ENCODE assay signal across 8 cellular contexts in the genomic region with DNA sequence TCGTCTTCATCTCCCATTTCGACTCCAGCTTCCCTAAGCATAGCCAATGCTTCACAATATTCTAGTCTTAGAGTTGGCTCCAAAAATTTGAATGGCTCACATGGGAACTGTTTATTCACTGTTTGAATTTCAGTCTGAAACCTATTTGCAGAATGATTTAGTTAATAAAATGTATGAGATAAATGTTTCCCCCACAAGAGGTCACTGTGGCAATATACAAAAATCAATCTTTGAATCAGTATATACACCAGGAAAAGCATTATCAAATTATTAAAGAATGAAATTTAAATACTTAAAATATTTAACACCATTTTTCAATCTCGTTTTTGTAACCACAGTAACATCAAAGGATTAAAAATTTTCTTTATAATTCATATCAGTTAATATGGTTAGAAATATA. TPM values are rescaled to one million over a fixed set of nuclear protein-coding genes. Genes with fewer than 3 reads are reported as not detected.
DNase-seq lines count a peak whose midpoint lies in the region; ATAC-seq, FAIRE-seq and TF ChIP-seq lines count a peak whose summit lies in the region.

No MANE protein-coding gene starts in this region.

- no peaks in the 10 kb centered on the region for H4K20me1 ChIP-seq in OCI-LY3 (ENCODE audit: insufficient read depth, low read length)

- H3K79me2 ChIP-seq in OCI-LY3 (ENCODE audit: low read length) = no peaks in the 10 kb centered on the region

- H3K4me1 ChIP-seq in OCI-LY3 (ENCODE audit: low read length) (no peaks in the 10 kb centered on the region), neutrophil (ENCODE audit: control insufficient read depth in 1 of 2, insufficient read depth in 1 of 2, low read depth in 1 of 2, low read length in 1 of 2) (peaks cover 13 to 29% of the 10 kb centered on the region in 2 experiments)

- no peak overlapping the region for H3K27ac ChIP-seq in OCI-LY3 (ENCODE audit: low read length)
- H3K27ac ChIP-seq in neutrophil = peak overlapping the region; percentile 79

- H3K4me3 ChIP-seq in BJ (ENCODE audit: low read depth, low read length) (no peak overlapping the region), OCI-LY3 (ENCODE audit: low read length) (no peak overlapping the region), neutrophil (ENCODE audit: low read depth in 1 of 2, low read length in 1 of 2) (no peak overlapping the region)

- POLR2A ChIA-PET in BJ (lab: Charles Lee) = no interaction called here

- H3K9ac ChIP-seq in OCI-LY3 (ENCODE audit: low read length) = no peak overlapping the region

- TF ChIP-seq CTCF in BJ (IDR thresholded peaks at IDR 0.05; ENCODE audit: insufficient read depth, low read depth, low read length) = peak; percentile 35; the same call in 1 of the 2 replicates
- peak; percentile 57 for TF ChIP-seq CTCF in OCI-LY3 (IDR thresholded peaks at IDR 0.05; ENCODE audit: low read depth, low read length)
- TF ChIP-seq CTCF in neutrophil (IDR thresholded peaks at IDR 0.05) = peak; percentile 59

- no peak overlapping the region for H3K4me2 ChIP-seq in OCI-LY3 (ENCODE audit: low read length)

- ATAC-seq in GM21381 (IDR thresholded peaks at IDR 0.05; ENCODE audit: unreplicated experiment) = no peak
- ATAC-seq in HG02981 (IDR thresholded peaks at IDR 0.05; ENCODE audit: unreplicated experiment) = no peak

- DNase-seq in BJ (ENCODE audit: low read depth) (no peak), H54 (ENCODE audit: insufficient read length, low spot score) (no peak), cerebellar nuclear complex (lab: John Stamatoyannopoulos, UW) (no peak)
- DNase-seq in effector CD4-positive, alpha-beta T cell = peak; percentile 17

- no peak for TF ChIP-seq POLR2A in H54 (IDR thresholded peaks at IDR 0.05; ENCODE audit: low read depth, low read length)

- peak; percentile 72 for FAIRE-seq in H54 (lab: Jason Lieb, UNC)

- H3K9me3 ChIP-seq in OCI-LY3 (ENCODE audit: insufficient read depth, low read length) (no peaks in the 10 kb centered on the region), neutrophil (no peaks in the 10 kb centered on the region)

- H3K36me3 ChIP-seq in BJ (ENCODE audit: control insufficient read depth, insufficient read depth, low read length) (no peaks in the 10 kb centered on the region; the same call in 1 of the 2 replicates), OCI-LY3 (replicated peaks; ENCODE audit: low read depth, low read length) (peaks cover 23% of the 10 kb centered on the region), neutrophil (no peaks in the 10 kb centered on the region)

- CTCF ChIA-PET in BJ (lab: Yijun Ruan, JAX) = interaction anchor here (0.6 to 1.6 kb wide), 3 partner anchors 13 to 469 kb away, joined by 3 to 5 read pairs (median 4); no protein-coding TSS in a partner anchor

- no peaks in the 10 kb centered on the region for H3K27me3 ChIP-seq in BJ (ENCODE audit: control insufficient read depth, insufficient read depth, low read length)
- H3K27me3 ChIP-seq in OCI-LY3 (ENCODE audit: low read depth, low read length) = no peaks in the 10 kb centered on the region
- no peaks in the 10 kb centered on the region for H3K27me3 ChIP-seq in neutrophil

- H2AFZ ChIP-seq in OCI-LY3 (ENCODE audit: low read depth, low read length) = no peak overlapping the region

RNA-seq across cellular contexts. Expression of a gene that starts 40.0 kb away (rescaled TPM):
- 15.7 and 23.3 TPM in 2 replicates for polyA plus RNA-seq in BJ (2011; rRNA removed)
- 14.3 and 19.6 TPM in 2 replicates for polyA minus RNA-seq in BJ (2011; rRNA and poly(A)+ RNA removed)
